In the genomic region with DNA sequence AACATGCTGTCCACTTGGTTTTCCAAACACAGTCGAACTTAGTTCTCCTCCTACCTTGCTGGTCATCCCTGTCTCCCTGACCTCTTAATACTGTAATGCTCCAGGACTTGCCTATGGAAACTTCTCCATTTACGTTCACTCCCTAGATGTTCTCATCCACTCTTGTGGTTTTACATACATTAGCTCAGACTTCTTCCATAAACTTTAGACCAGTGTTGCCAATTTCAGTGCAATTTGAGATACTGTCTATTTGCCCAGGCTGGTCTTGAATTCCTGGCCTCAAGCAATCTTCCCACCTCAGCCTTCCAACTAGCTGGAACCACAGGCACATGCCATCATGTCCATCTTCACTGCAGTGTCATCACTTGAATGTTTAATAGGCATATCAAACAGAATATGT, we compare ENCODE assay signal across 1 cellular context.
TF ChIP-seq lines count a peak whose summit lies in the region.

No MANE protein-coding gene starts in this region.

TF ChIP-seq in HCT116, 20 proteins besides CTCF, POLR2A, EP300 and RAD21:
- TF ChIP-seq EZH2 (IDR thresholded peaks at IDR 0.05) (no peak), POLR2AphosphoS5 (IDR thresholded peaks at IDR 0.05; ENCODE audit: low read depth, low read length) (no peak), EGR1 (IDR thresholded peaks at IDR 0.05; ENCODE audit: low read depth) (no peak), ZFX (IDR thresholded peaks at IDR 0.05) (no peak), CEBPB (IDR thresholded peaks at IDR 0.05; ENCODE audit: low read depth) (no peak), EZH2phosphoT487 (IDR thresholded peaks at IDR 0.05; ENCODE audit: borderline replicate concordance) (no peak), SRF (IDR thresholded peaks at IDR 0.05; ENCODE audit: low read depth) (no peak)
